Comparison of ENCODE assay signal across 7 cellular contexts in genomic region chr2:22355816-22356433, GRCh38.
DNase-seq lines count a peak whose midpoint lies in the region; ATAC-seq lines count a peak whose summit lies in the region.

No MANE protein-coding gene starts in this region.

- in situ Hi-C loops in G401 (cut with HindIII; ENCODE audit: low sequenced_read_pairs) = no loop called here
- in situ Hi-C loops in KBM-7 (cut with MboI; ENCODE audit: low pct_unique_long_range_greater_than_20kb, low sequenced_read_pairs) = no loop called here

- peak; percentile 27 for DNase-seq in G401 (ENCODE audit: low spot score)
- DNase-seq in KBM-7 = peak; percentile 42
- peak; percentile 58 for DNase-seq in activated CD8-positive, alpha-beta T cell treated with anti-CD3 and anti-CD28 coated beads, Interleukin-2, amount 10 ng/mL, durations not matched to agents 7 days and 5 days
- DNase-seq in fibroblast of the conjunctiva (ENCODE audit: low read depth) = peak; percentile 0
- peak; percentile 25 for DNase-seq in occipital lobe (lab: John Stamatoyannopoulos, UW)

- no peaks in the 10 kb centered on the region for H3K9me3 Mint-ChIP-seq in activated CD8-positive, alpha-beta T cell treated with anti-CD3 and anti-CD28 coated beads, Interleukin-2, amount 10 ng/mL, durations not matched to agents 7 days and 5 days (ENCODE audit: insufficient read depth)

- no peak overlapping the region for H3K27ac Mint-ChIP-seq in activated CD8-positive, alpha-beta T cell treated with anti-CD3 and anti-CD28 coated beads, Interleukin-2, amount 10 ng/mL, durations not matched to agents 7 days and 5 days

- H3K27me3 Mint-ChIP-seq in activated CD8-positive, alpha-beta T cell treated with anti-CD3 and anti-CD28 coated beads, Interleukin-2, amount 10 ng/mL, durations not matched to agents 7 days and 5 days (ENCODE audit: low read depth) = no peaks in the 10 kb centered on the region

- no peaks in the 10 kb centered on the region for H3K4me1 Mint-ChIP-seq in activated CD8-positive, alpha-beta T cell treated with anti-CD3 and anti-CD28 coated beads, Interleukin-2, amount 10 ng/mL, durations not matched to agents 7 days and 5 days (ENCODE audit: low read depth)

- POLR2A ChIA-PET in activated CD8-positive, alpha-beta T cell treated with anti-CD3 and anti-CD28 coated beads, Interleukin-2, amount 10 ng/mL, durations not matched to agents 7 days and 5 days (lab: Charles Lee) = no interaction called here

- CTCF ChIA-PET in activated CD8-positive, alpha-beta T cell treated with anti-CD3 and anti-CD28 coated beads, Interleukin-2, amount 10 ng/mL, durations not matched to agents 7 days and 5 days (lab: Charles Lee) = interaction anchor here (1.1 to 1.6 kb wide), 5 partner anchors 10 to 21 kb away, joined by 3 to 4 read pairs (median 4); no protein-coding TSS in a partner anchor

- ATAC-seq in GM21360 (IDR thresholded peaks at IDR 0.05; ENCODE audit: unreplicated experiment) = peak; percentile 76
- no peak for ATAC-seq in activated CD8-positive, alpha-beta T cell treated with anti-CD3 and anti-CD28 coated beads, Interleukin-2, amount 10 ng/mL, durations not matched to agents 7 days and 5 days
- no peak for ATAC-seq in HG03139 (IDR thresholded peaks at IDR 0.05; ENCODE audit: unreplicated experiment)

- H3K36me3 Mint-ChIP-seq in activated CD8-positive, alpha-beta T cell treated with anti-CD3 and anti-CD28 coated beads, Interleukin-2, amount 10 ng/mL, durations not matched to agents 7 days and 5 days (ENCODE audit: low read depth) = no peaks in the 10 kb centered on the region

- no peak overlapping the region for H3K4me3 Mint-ChIP-seq in activated CD8-positive, alpha-beta T cell treated with anti-CD3 and anti-CD28 coated beads, Interleukin-2, amount 10 ng/mL, durations not matched to agents 7 days and 5 days

Comparison
In these comparisons a context has a peak if more than half of its experiments do, and no peak if none do; other contexts are left out.
1. DNase-seq: peak in every context shown above with its lines; median percentile 58 in activated CD8-positive, alpha-beta T cell treated with anti-CD3 and anti-CD28 coated beads, Interleukin-2, amount 10 ng/mL, durations not matched to agents 7 days and 5 days; 42 in KBM-7; 27 in G401; 25 in occipital lobe; 0 in fibroblast of the conjunctiva.